In the genomic region with DNA sequence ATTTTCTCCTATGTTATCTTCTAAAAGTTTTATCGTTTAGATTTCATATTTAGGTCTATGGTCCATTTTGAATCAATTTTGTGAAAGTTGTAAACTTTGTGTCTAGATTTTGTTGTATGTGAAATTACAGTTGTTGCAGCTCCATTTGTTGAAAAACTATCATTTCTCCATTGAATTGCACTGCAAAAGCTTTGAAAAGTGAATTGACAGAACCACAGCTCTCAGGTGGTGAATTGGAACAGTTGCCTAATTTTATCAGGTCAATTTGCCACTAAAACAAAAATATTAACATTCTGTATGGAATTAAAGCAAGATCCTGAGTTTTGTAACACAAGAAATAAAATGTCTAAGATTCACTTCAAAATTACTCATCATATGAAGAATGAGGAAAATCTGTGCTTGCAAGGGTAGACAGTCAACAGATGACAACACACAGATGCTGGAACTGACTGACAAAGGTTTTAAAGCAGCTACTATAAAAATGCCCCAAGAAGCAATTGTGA, we compare ENCODE assay signal across 31 cellular contexts.
"Had no signal": no experiment of that assay in that cellular context is flagged by ENCODE, and none has a peak within 500 bp of the region (broad histone marks: within the 10 kb centered on the region; RNA-seq: fewer than 3 reads in every experiment).

No MANE protein-coding gene starts in this region.

- ATAC-seq: activated CD4-positive, CD25-positive, alpha-beta regulatory T cell treated with anti-CD3 and anti-CD28 coated beads, Interleukin-2, amount 50 U/mL, for 24 hours; activated CD8-positive, alpha-beta T cell treated with anti-CD3 and anti-CD28 coated beads for 36 hours; activated naive CD8-positive, alpha-beta T cell treated with anti-CD3 and anti-CD28 coated beads, Interleukin-2, amount 50 U/mL, for 24 hours; effector memory CD8-positive, alpha-beta T cell; T-helper 17 cell had no signal

- DNase-seq: activated B cell treated with CpG ODN at 0.5 μM for 24 hours; activated CD4-positive, alpha-beta T cell treated with anti-CD3 and anti-CD28 coated beads for 48 hours; activated CD4-positive, alpha-beta T cell treated with anti-CD3 and anti-CD28 coated beads, Interleukin-2, amount 50 U/mL, for 1 hour; activated CD4-positive, alpha-beta T cell treated with anti-CD3 and anti-CD28 coated beads, Interleukin-2, amount 50 U/mL, for 48 hours; activated CD8-positive, alpha-beta memory T cell treated with anti-CD3 and anti-CD28 coated beads for 24 hours; activated CD8-positive, alpha-beta T cell treated with anti-CD3 and anti-CD28 coated beads for 36 hours; activated effector memory CD4-positive, alpha-beta T cell treated with anti-CD3 and anti-CD28 coated beads, Interleukin-2, amount 50 U/mL, for 16 hours; activated naive CD4-positive, alpha-beta T cell treated with anti-CD3 and anti-CD28 coated beads for 36 hours; activated naive CD8-positive, alpha-beta T cell treated with anti-CD3 and anti-CD28 coated beads for 36 hours; activated naive CD8-positive, alpha-beta T cell treated with anti-CD3 and anti-CD28 coated beads, Interleukin-2, amount 50 U/mL, for 24 hours; activated T-cell treated with anti-CD3 and anti-CD28 coated beads, Interleukin-2, amount 50 U/mL, for 1 hour; activated T-cell treated with anti-CD3 and anti-CD28 coated beads, Interleukin-2, amount 50 U/mL, for 48 hours; adrenal gland; amygdala; cortex of kidney; dermis blood vessel endothelial cell; effector CD4-positive, alpha-beta T cell; effector memory CD8-positive, alpha-beta T cell; erythroblast; foreskin fibroblast; head of caudate nucleus; T-helper 1 cell; T-helper 17 cell; T1000; WERI-Rb-1 had no signal

- H3K27me3 ChIP-seq: adrenal gland, ascending aorta, breast epithelium, esophagus muscularis mucosa had no signal

- FAIRE-seq: colon, frontal cortex had no signal

- H3K36me3 ChIP-seq: adrenal gland, ascending aorta, breast epithelium, esophagus muscularis mucosa, WERI-Rb-1 had no signal

- H3K4me3 ChIP-seq: adrenal gland, ascending aorta, breast epithelium, esophagus muscularis mucosa had no signal
